9 cellular contexts compared by ENCODE assay signal in genomic region chr20:49631074-49631716, GRCh38.
A peak's percentile ranks its signal among the peaks of the same experiment; 100 is the strongest.
DNase-seq lines count a peak whose midpoint lies in the region; ATAC-seq and TF ChIP-seq lines count a peak whose summit lies in the region.
"Had no signal": no experiment of that assay in that cellular context is flagged by ENCODE, and none has a peak within 500 bp of the region (broad histone marks: within the 10 kb centered on the region; RNA-seq: fewer than 3 reads in every experiment).

No MANE protein-coding gene starts in this region.

- DNase-seq in cardiac muscle cell (ENCODE audit: low read depth in 1 of 2, low spot score in 1 of 2), result no peak
- no peak for DNase-seq in right atrium auricular region (ENCODE audit: low spot score)
- DNase-seq in left ventricle myocardium superior, result no peak
- DNase-seq in upper lobe of right lung, result no peak
- no peak for DNase-seq in hippocampal formation (lab: John Stamatoyannopoulos, UW)
- no peak for DNase-seq in C1 segment of cervical spinal cord (lab: John Stamatoyannopoulos, UW)
- no peak for DNase-seq in activated naive CD4-positive, alpha-beta T cell treated with anti-CD3 and anti-CD28 coated beads, Interleukin-2, amount 50 U/mL, for 16 hours

- no peaks in the 10 kb centered on the region for H4K20me1 ChIP-seq in OCI-LY1 (ENCODE audit: insufficient read depth, low read length)

- peaks cover 14% of the 10 kb centered on the region for H3F3A ChIP-seq in OCI-LY1 (ENCODE audit: insufficient read depth, low read length)

- TF ChIP-seq CTCF in cardiac muscle cell (IDR thresholded peaks at IDR 0.05; ENCODE audit: low read depth, low read length) (no peak), right atrium auricular region (IDR thresholded peaks at IDR 0.05) (no peak), OCI-LY1 (IDR thresholded peaks at IDR 0.05; ENCODE audit: low read length) (no peak), upper lobe of right lung (IDR thresholded peaks at IDR 0.05) (no peak)

- H3K9me3 ChIP-seq in cardiac muscle cell (ENCODE audit: low read depth), result no peaks in the 10 kb centered on the region
- H3K9me3 ChIP-seq in right atrium auricular region, result peaks cover 0 to 9% of the 10 kb centered on the region in 2 donors
- peaks cover 7% of the 10 kb centered on the region for H3K9me3 ChIP-seq in OCI-LY1 (ENCODE audit: low read length)
- no peaks in the 10 kb centered on the region for H3K9me3 ChIP-seq in upper lobe of right lung

- H3K36me3 ChIP-seq in cardiac muscle cell (peaks cover 5% of the 10 kb centered on the region), right atrium auricular region (peaks cover 26% of the 10 kb centered on the region), OCI-LY1 (ENCODE audit: insufficient read depth, low read length) (peaks cover 33% of the 10 kb centered on the region), upper lobe of right lung (peaks cover 28% of the 10 kb centered on the region)

- H3K4me3 ChIP-seq in cardiac muscle cell (no peak overlapping the region), right atrium auricular region (no peak overlapping the region), OCI-LY1 (ENCODE audit: low read depth, low read length, poor library complexity, severe bottlenecking) (peak overlapping the region; percentile 25), upper lobe of right lung (no peak overlapping the region)

- peak overlapping the region; percentile 51 for H3K27ac ChIP-seq in cardiac muscle cell
- H3K27ac ChIP-seq in right atrium auricular region, result peak overlapping the region in 1 of 2 donors; percentile 3
- H3K27ac ChIP-seq in OCI-LY1 (ENCODE audit: low read depth, low read length, poor library complexity, severe bottlenecking), result peak overlapping the region; percentile 97
- peak overlapping the region; percentile 55 for H3K27ac ChIP-seq in upper lobe of right lung
- H3K27ac ChIP-seq: C4-2B had no signal

- H3K9ac ChIP-seq in OCI-LY1 (ENCODE audit: low read length), result peak overlapping the region; percentile 52

- no peaks in the 10 kb centered on the region for H3K79me2 ChIP-seq in OCI-LY1 (ENCODE audit: insufficient read depth, low read length)

- intact Hi-C loops in left ventricle myocardium superior (cut with micrococcal nuclease) (no loop called here), upper lobe of right lung (cut with DNase I) (no loop called here)

- no peaks in the 10 kb centered on the region for H3K4me1 ChIP-seq in cardiac muscle cell (ENCODE audit: low read depth)
- H3K4me1 ChIP-seq in right atrium auricular region, result peaks cover 0 to 7% of the 10 kb centered on the region in 2 donors
- H3K4me1 ChIP-seq in OCI-LY1 (ENCODE audit: insufficient read depth, low read length, severe bottlenecking), result peaks cover 85% of the 10 kb centered on the region
- peaks cover 21% of the 10 kb centered on the region for H3K4me1 ChIP-seq in upper lobe of right lung

- peak overlapping the region; percentile 59 for H3K4me2 ChIP-seq in OCI-LY1 (ENCODE audit: low read length)

- H2AFZ ChIP-seq in OCI-LY1 (ENCODE audit: low read length), result no peak overlapping the region

- ATAC-seq in left ventricle myocardium superior, result peak; percentile 11
- ATAC-seq in upper lobe of right lung, result peak; percentile 60

- no peaks in the 10 kb centered on the region for H3K9me2 ChIP-seq in OCI-LY1 (ENCODE audit: low read depth, low read length)

- no peaks in the 10 kb centered on the region for H3K27me3 ChIP-seq in cardiac muscle cell
- no peaks in the 10 kb centered on the region for H3K27me3 ChIP-seq in right atrium auricular region
- H3K27me3 ChIP-seq in OCI-LY1 (ENCODE audit: insufficient read depth, low read length), result no peaks in the 10 kb centered on the region
- no peaks in the 10 kb centered on the region for H3K27me3 ChIP-seq in upper lobe of right lung
